ENCODE assay signal across 11 cellular contexts in genomic region chr7:92769361-92769633, GRCh38.
DNase-seq lines count a peak whose midpoint lies in the region; ATAC-seq and TF ChIP-seq lines count a peak whose summit lies in the region.
"Had no signal": no experiment of that assay in that cellular context is flagged by ENCODE, and none has a peak within 500 bp of the region (broad histone marks: within the 10 kb centered on the region; RNA-seq: fewer than 3 reads in every experiment).

No MANE protein-coding gene starts in this region.

- peak overlapping the region in 52 of 59 donors; percentile 14 to 86 (median 76) for H3K27ac ChIP-seq in dorsolateral prefrontal cortex
- H3K27ac ChIP-seq: SJSA1 had no signal

- no peaks in the 10 kb centered on the region for H3K9me3 ChIP-seq in HAP-1
- H3K9me3 ChIP-seq: SJSA1 had no signal

- no peak for TF ChIP-seq CTCF in dorsolateral prefrontal cortex (IDR thresholded peaks at IDR 0.05 in 54 of 56, conservative IDR thresholded peaks at IDR 0.05 in 2 of 56; ENCODE audit: low read depth in 1 of 56, partially characterized antibody in 56 of 56)

- DNase-seq in dorsolateral prefrontal cortex (no peak), NCI-H446 (lab: John Stamatoyannopoulos, UW) (no peak), AML-193 (lab: John Stamatoyannopoulos, UW) (no peak), HAP-1 (ENCODE audit: low spot score in 2 of 2) (no peak)
- DNase-seq: DMS79 treated with DMSO at 0.1 percent for 48 hours; KBM-7; stimulated activated CD4-positive, alpha-beta T cell treated with anti-CD3 and anti-CD28 coated beads, Interleukin-12 subunit alpha, Interleukin-12 subunit beta, amount 100 ng/mL, for 4 hours had no signal

- H3K4me3 ChIP-seq in dorsolateral prefrontal cortex (no peak overlapping the region), HAP-1 (no peak overlapping the region)
- H3K4me3 ChIP-seq: SJSA1 had no signal

- ATAC-seq in GM18498 (IDR thresholded peaks at IDR 0.05; ENCODE audit: unreplicated experiment) (peak; percentile 26), GM19035 (IDR thresholded peaks at IDR 0.05; ENCODE audit: unreplicated experiment) (peak; percentile 25), HG03095 (IDR thresholded peaks at IDR 0.05; ENCODE audit: unreplicated experiment) (peak; percentile 20)

- intact Hi-C loops in dorsolateral prefrontal cortex (cut with DNase I): loop anchor here (5.0 to 10.0 kb wide), 3 partner anchors 54 to 72 kb away; no protein-coding TSS in a partner anchor

- H3K27me3 ChIP-seq in dorsolateral prefrontal cortex (no peaks in the 10 kb centered on the region), HAP-1 (ENCODE audit: low read depth) (no peaks in the 10 kb centered on the region)
- H3K27me3 ChIP-seq: SJSA1 had no signal

- H3K36me3 ChIP-seq in HAP-1 (replicated peaks): no peaks in the 10 kb centered on the region; the same call in 1 of the 2 replicates

- peaks cover 3% of the 10 kb centered on the region; the same call in 1 of the 2 replicates for H3K4me1 ChIP-seq in HAP-1

- in situ Hi-C loops in HAP-1 (cut with MboI; ENCODE audit: low sequenced_read_pairs): no loop called here
